Comparison of ENCODE assay signal across 1 cellular context in the genomic region with DNA sequence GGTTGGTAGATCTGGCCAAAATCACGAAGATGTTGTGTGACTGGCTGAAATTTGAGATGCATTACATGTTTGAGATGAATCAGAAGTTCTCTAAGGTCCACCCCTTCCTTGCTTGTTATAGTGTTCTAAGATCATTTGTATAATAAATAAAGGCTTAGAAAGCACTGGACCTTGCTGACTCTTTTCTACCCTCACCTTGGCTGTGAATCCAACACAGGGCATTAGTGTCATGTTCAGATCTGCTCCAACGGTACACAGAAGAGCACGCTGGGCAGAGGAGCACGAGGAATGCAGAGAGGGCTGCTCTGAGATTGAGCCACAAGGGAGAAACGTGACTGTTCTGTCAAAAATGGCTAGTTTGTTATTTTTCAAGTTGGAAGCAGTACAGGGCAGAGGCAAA.
TF ChIP-seq lines count a peak whose summit lies in the region.

No MANE protein-coding gene starts in this region.

TF ChIP-seq in SK-N-SH, 30 proteins besides CTCF, POLR2A, EP300 and RAD21 (continued from another document):
- TF ChIP-seq, protein P1, sequence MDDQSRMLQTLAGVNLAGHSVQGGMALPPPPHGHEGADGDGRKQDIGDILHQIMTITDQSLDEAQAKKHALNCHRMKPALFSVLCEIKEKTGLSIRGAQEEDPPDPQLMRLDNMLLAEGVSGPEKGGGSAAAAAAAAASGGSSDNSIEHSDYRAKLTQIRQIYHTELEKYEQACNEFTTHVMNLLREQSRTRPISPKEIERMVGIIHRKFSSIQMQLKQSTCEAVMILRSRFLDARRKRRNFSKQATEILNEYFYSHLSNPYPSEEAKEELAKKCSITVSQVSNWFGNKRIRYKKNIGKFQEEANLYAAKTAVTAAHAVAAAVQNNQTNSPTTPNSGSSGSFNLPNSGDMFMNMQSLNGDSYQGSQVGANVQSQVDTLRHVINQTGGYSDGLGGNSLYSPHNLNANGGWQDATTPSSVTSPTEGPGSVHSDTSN (IDR thresholded peaks at IDR 0.05): no peak
- TF ChIP-seq, protein P2, sequence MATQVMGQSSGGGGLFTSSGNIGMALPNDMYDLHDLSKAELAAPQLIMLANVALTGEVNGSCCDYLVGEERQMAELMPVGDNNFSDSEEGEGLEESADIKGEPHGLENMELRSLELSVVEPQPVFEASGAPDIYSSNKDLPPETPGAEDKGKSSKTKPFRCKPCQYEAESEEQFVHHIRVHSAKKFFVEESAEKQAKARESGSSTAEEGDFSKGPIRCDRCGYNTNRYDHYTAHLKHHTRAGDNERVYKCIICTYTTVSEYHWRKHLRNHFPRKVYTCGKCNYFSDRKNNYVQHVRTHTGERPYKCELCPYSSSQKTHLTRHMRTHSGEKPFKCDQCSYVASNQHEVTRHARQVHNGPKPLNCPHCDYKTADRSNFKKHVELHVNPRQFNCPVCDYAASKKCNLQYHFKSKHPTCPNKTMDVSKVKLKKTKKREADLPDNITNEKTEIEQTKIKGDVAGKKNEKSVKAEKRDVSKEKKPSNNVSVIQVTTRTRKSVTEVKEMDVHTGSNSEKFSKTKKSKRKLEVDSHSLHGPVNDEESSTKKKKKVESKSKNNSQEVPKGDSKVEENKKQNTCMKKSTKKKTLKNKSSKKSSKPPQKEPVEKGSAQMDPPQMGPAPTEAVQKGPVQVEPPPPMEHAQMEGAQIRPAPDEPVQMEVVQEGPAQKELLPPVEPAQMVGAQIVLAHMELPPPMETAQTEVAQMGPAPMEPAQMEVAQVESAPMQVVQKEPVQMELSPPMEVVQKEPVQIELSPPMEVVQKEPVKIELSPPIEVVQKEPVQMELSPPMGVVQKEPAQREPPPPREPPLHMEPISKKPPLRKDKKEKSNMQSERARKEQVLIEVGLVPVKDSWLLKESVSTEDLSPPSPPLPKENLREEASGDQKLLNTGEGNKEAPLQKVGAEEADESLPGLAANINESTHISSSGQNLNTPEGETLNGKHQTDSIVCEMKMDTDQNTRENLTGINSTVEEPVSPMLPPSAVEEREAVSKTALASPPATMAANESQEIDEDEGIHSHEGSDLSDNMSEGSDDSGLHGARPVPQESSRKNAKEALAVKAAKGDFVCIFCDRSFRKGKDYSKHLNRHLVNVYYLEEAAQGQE (IDR thresholded peaks at IDR 0.05; ENCODE audit: low read depth, low read length): no peak
- TF ChIP-seq JUND (IDR thresholded peaks at IDR 0.05): no peak
